Comparison of ENCODE assay signal across 1 cellular context in genomic region chr11:119704849-119705248, GRCh38.
TF ChIP-seq lines count a peak whose summit lies in the region.

No MANE protein-coding gene starts in this region.

TF ChIP-seq in K562, 482 proteins besides CTCF, POLR2A, EP300 and RAD21 (continued from another document):
- TF ChIP-seq ZNF407 (IDR thresholded peaks at IDR 0.05; ENCODE audit: low read depth): no peak
- peak; percentile 65 for TF ChIP-seq TCF3 (CRISPR knock-in tag; IDR thresholded peaks at IDR 0.05)
- TF ChIP-seq, protein P1, sequence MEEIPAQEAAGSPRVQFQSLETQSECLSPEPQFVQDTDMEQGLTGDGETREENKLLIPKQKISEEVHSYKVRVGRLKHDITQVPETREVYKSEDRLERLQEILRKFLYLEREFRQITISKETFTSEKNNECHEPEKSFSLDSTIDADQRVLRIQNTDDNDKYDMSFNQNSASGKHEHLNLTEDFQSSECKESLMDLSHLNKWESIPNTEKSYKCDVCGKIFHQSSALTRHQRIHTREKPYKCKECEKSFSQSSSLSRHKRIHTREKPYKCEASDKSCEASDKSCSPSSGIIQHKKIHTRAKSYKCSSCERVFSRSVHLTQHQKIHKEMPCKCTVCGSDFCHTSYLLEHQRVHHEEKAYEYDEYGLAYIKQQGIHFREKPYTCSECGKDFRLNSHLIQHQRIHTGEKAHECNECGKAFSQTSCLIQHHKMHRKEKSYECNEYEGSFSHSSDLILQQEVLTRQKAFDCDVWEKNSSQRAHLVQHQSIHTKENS (CRISPR knock-in tag; IDR thresholded peaks at IDR 0.05): no peak
- no peak for TF ChIP-seq USF1 (CRISPR knock-in tag; IDR thresholded peaks at IDR 0.05)
- peak; percentile 76 for TF ChIP-seq CBFA2T3 (IDR thresholded peaks at IDR 0.05)
- no peak for TF ChIP-seq CREB3L1 (IDR thresholded peaks at IDR 0.05; ENCODE audit: borderline replicate concordance, low read depth)
- peak; percentile 81 for TF ChIP-seq TEAD4 (IDR thresholded peaks at IDR 0.05; ENCODE audit: low read length)
- no peak for TF ChIP-seq TEAD4 (CRISPR knock-in tag; IDR thresholded peaks at IDR 0.05; ENCODE audit: borderline replicate concordance)
- TF ChIP-seq, protein P2, sequence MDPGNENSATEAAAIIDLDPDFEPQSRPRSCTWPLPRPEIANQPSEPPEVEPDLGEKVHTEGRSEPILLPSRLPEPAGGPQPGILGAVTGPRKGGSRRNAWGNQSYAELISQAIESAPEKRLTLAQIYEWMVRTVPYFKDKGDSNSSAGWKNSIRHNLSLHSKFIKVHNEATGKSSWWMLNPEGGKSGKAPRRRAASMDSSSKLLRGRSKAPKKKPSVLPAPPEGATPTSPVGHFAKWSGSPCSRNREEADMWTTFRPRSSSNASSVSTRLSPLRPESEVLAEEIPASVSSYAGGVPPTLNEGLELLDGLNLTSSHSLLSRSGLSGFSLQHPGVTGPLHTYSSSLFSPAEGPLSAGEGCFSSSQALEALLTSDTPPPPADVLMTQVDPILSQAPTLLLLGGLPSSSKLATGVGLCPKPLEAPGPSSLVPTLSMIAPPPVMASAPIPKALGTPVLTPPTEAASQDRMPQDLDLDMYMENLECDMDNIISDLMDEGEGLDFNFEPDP (CRISPR knock-in tag; IDR thresholded peaks at IDR 0.05): no peak
- 0 out of 2 replicates have a peak, but pooled peaks have one; percentile 23 for TF ChIP-seq TAL1 (IDR thresholded peaks at IDR 0.05)
- TF ChIP-seq NCOR1 (IDR thresholded peaks at IDR 0.05): 0 out of 2 replicates have a peak, but pooled peaks have one; percentile 9
- no peak for TF ChIP-seq TBP (optimal IDR thresholded peaks at IDR 0.05; ENCODE audit: low read depth, low read length)
- TF ChIP-seq, protein P3, sequence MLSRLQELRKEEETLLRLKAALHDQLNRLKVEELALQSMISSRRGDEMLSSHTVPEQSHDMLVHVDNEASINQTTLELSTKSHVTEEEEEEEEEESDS (CRISPR knock-in tag; IDR thresholded peaks at IDR 0.05): no peak
- TF ChIP-seq TCF7 (IDR thresholded peaks at IDR 0.05; ENCODE audit: borderline replicate concordance): peak; percentile 96
- no peak for TF ChIP-seq NR2C1 (IDR thresholded peaks at IDR 0.05)
- peak; percentile 83 for TF ChIP-seq NR2C1 (tag; IDR thresholded peaks at IDR 0.05)
- TF ChIP-seq RCOR1 (IDR thresholded peaks at IDR 0.05; ENCODE audit: borderline replicate concordance in 1 of 2, low read depth in 2 of 2, low read length in 2 of 2): peak in 1 of 2 experiments; percentile 85; a peak in 2 of 4 replicates
- TF ChIP-seq ZNF444 (CRISPR knock-in tag; IDR thresholded peaks at IDR 0.05): no peak
- TF ChIP-seq E2F3 (CRISPR knock-in tag; IDR thresholded peaks at IDR 0.05): no peak
- TF ChIP-seq PTTG1 (tag; IDR thresholded peaks at IDR 0.05; ENCODE audit: low read depth): no peak
- TF ChIP-seq ZNF740 (CRISPR knock-in tag; IDR thresholded peaks at IDR 0.05): no peak
- no peak for TF ChIP-seq ZNF740 (tag; IDR thresholded peaks at IDR 0.05)
- 0 out of 2 replicates have a peak, but pooled peaks have one; percentile 19 for TF ChIP-seq KLF16 (IDR thresholded peaks at IDR 0.05)
- TF ChIP-seq NR2C2 (CRISPR knock-in tag; IDR thresholded peaks at IDR 0.05): no peak
- 0 out of 2 replicates have a peak, but pooled peaks have one; percentile 34 for TF ChIP-seq NR2C2 (tag; IDR thresholded peaks at IDR 0.05)
- TF ChIP-seq VEZF1 (CRISPR knock-in tag; IDR thresholded peaks at IDR 0.05): 0 out of 2 replicates have a peak, but pooled peaks have one; percentile 22
